ENCODE assay signal across 12 cellular contexts in genomic region chr15:58498821-58499580, GRCh38.
A peak's percentile ranks its signal among the peaks of the same experiment; 100 is the strongest.
DNase-seq lines count a peak whose midpoint lies in the region; TF ChIP-seq lines count a peak whose summit lies in the region.
"Had no signal": no experiment of that assay in that cellular context is flagged by ENCODE, and none has a peak within 500 bp of the region (broad histone marks: within the 10 kb centered on the region; RNA-seq: fewer than 3 reads in every experiment).

No MANE protein-coding gene starts in this region.

- H3K27me3 ChIP-seq in hepatocyte: no peaks in the 10 kb centered on the region
- no peaks in the 10 kb centered on the region for H3K27me3 ChIP-seq in thyroid gland

- peak overlapping the region; percentile 55 for H3K27ac ChIP-seq in hepatocyte
- peak overlapping the region; percentile 26 to 66 (median 48) for H3K27ac ChIP-seq in thyroid gland

- peak; percentile 17 for DNase-seq in NCI-H82 (lab: John Stamatoyannopoulos, UW)
- DNase-seq in NCI-H82 treated with DMSO at 0.1 percent for 48 hours (lab: John Stamatoyannopoulos, UW; ENCODE audit: unreplicated experiment): no peak
- peak; percentile 18 for DNase-seq in amniotic stem cell (lab: John Stamatoyannopoulos, UW)
- DNase-seq in hepatocyte (ENCODE audit: low spot score): peak; percentile 35
- DNase-seq in thyroid gland: peak; percentile 86 to 89
- no peak for DNase-seq in ecto neural progenitor cell (ENCODE audit: low spot score)
- DNase-seq in RPMI8226: no peak
- no peak for DNase-seq in stimulated activated naive CD4-positive, alpha-beta T cell treated with Interleukin-2 at 50 U/mL for 16 hours (lab: John Stamatoyannopoulos, UW)
- DNase-seq: activated CD4-positive, alpha-beta T cell treated with anti-CD3 and anti-CD28 coated beads for 4 hours; activated naive CD4-positive, alpha-beta T cell treated with anti-CD3 and anti-CD28 coated beads for 36 hours; left colon; NCI-H2029 had no signal

- H3K4me3 ChIP-seq in hepatocyte (no peak overlapping the region), thyroid gland (replicated peaks in 1 of 3) (no peak overlapping the region)

- no peak overlapping the region for H2AFZ ChIP-seq in hepatocyte

- WGBS in hepatocyte (ENCODE audit: low lambda C conversion rate, missing lambda C conversion rate): 59% methylated on average over 8 of the region's 8 CpGs
- WGBS in thyroid gland, 2 donors: 34 to 46% methylated on average over 8 of the region's 8 CpGs

- no peaks in the 10 kb centered on the region for H3K4me1 ChIP-seq in hepatocyte (ENCODE audit: insufficient read depth)
- peaks cover 30 to 38% of the 10 kb centered on the region in 2 donors for H3K4me1 ChIP-seq in thyroid gland

- no peak overlapping the region for H3K4me2 ChIP-seq in hepatocyte

- no peaks in the 10 kb centered on the region for H3K79me2 ChIP-seq in hepatocyte

- no peaks in the 10 kb centered on the region for H4K20me1 ChIP-seq in hepatocyte (ENCODE audit: insufficient read depth, poor library complexity, severe bottlenecking)

- peak in 1 of 2 donors; percentile 15 for TF ChIP-seq POLR2A in thyroid gland (IDR thresholded peaks at IDR 0.05)

- intact Hi-C loops in thyroid gland (cut with DNase I): no loop called here

- TF ChIP-seq CTCF in hepatocyte (IDR thresholded peaks at IDR 0.05; ENCODE audit: poor library complexity) (no peak), thyroid gland (IDR thresholded peaks at IDR 0.05) (peak in 3 of 6 experiments; percentile 8 to 47 (median 19))

- H3K36me3 ChIP-seq in hepatocyte (replicated peaks; ENCODE audit: insufficient read depth, low read depth) (no peaks in the 10 kb centered on the region), thyroid gland (no peaks in the 10 kb centered on the region)

- H3K9me3 ChIP-seq in hepatocyte (ENCODE audit: low read depth): no peaks in the 10 kb centered on the region
- no peaks in the 10 kb centered on the region for H3K9me3 ChIP-seq in thyroid gland

- no peaks in the 10 kb centered on the region for H3K9me2 ChIP-seq in hepatocyte (replicated peaks; ENCODE audit: insufficient read depth)

Comparison
In these comparisons a context has a peak if more than half of its experiments do, and no peak if none do; other contexts are left out.
1. DNase-seq: peak in NCI-H82 (single experiment), amniotic stem cell (single experiment), hepatocyte (single experiment) and thyroid gland (2 of 2); none in NCI-H82 treated with DMSO at 0.1 percent for 48 hours (single experiment), ecto neural progenitor cell (single experiment), RPMI8226 (single experiment) and stimulated activated naive CD4-positive, alpha-beta T cell treated with Interleukin-2 at 50 U/mL for 16 hours (single experiment).